1 cellular context compared by ENCODE assay signal in genomic region chr2:217825469-217826235, GRCh38.
TF ChIP-seq lines count a peak whose summit lies in the region.

No MANE protein-coding gene starts in this region.

TF ChIP-seq in IMR-90, 13 proteins besides CTCF, POLR2A, EP300 and RAD21 (continued from another document):
- TF ChIP-seq USF2 (IDR thresholded peaks at IDR 0.05; ENCODE audit: low read depth, low read length) (no peak), ELK1 (IDR thresholded peaks at IDR 0.05; ENCODE audit: borderline replicate concordance, low read depth, low read length) (no peak), SMC3 (IDR thresholded peaks at IDR 0.05; ENCODE audit: low read depth, low read length) (no peak), FOS (IDR thresholded peaks at IDR 0.05; ENCODE audit: low read depth, low read length) (no peak), NFE2L2 (IDR thresholded peaks at IDR 0.05; ENCODE audit: low read depth, low read length) (no peak), RCOR1 (IDR thresholded peaks at IDR 0.05; ENCODE audit: insufficient replicate concordance, low read length) (no peak), MAZ (IDR thresholded peaks at IDR 0.05; ENCODE audit: borderline replicate concordance, low read depth, low read length) (no peak), MXI1 (IDR thresholded peaks at IDR 0.05; ENCODE audit: borderline replicate concordance, low read depth, low read length) (no peak)
